In genomic region chr17:36103401-36103975, GRCh38 we compare ENCODE assay signal across 10 cellular contexts. TPM values are rescaled to one million over a fixed set of nuclear protein-coding genes. Genes with fewer than 3 reads are reported as not detected.
DNase-seq lines count a peak whose midpoint lies in the region; ATAC-seq and TF ChIP-seq lines count a peak whose summit lies in the region.
"Not testable (repeated sequence)": the region's sequence is repeated elsewhere in the genome, so short reads cannot be mapped to it uniquely, and the experiment has no call there.
"Had no signal": no experiment of that assay in that cellular context is flagged by ENCODE, and none has a peak within 500 bp of the region (broad histone marks: within the 10 kb centered on the region; RNA-seq: fewer than 3 reads in every experiment).

TSS of gene CCL4 (plus strand) at chr17:36103827. CDS start at chr17:36103906, 79 bp downstream.

- H3K4me1 ChIP-seq in DOHH2 (ENCODE audit: control insufficient read depth, low read length) (peaks cover 31% of the 10 kb centered on the region), heart right ventricle (peaks cover 0 to 40% (median 0%) of the 10 kb centered on the region in 9 donors)

- not testable (repeated sequence) for H3K79me2 ChIP-seq in DOHH2 (ENCODE audit: control insufficient read depth, low read length)

- not testable (repeated sequence) for TF ChIP-seq CTCF in DOHH2 (IDR thresholded peaks at IDR 0.05; ENCODE audit: low read depth, low read length, poor library complexity, severe bottlenecking); heart right ventricle (IDR thresholded peaks at IDR 0.05)

- not testable (repeated sequence) for H3F3A ChIP-seq in DOHH2 (ENCODE audit: control insufficient read depth, insufficient read depth)

- not testable (repeated sequence) for H3K36me3 ChIP-seq in DOHH2 (ENCODE audit: control insufficient read depth, low read length); heart right ventricle

- not testable (repeated sequence) for H4K20me1 ChIP-seq in DOHH2 (ENCODE audit: control insufficient read depth, insufficient read depth, low read depth, low read length)

- H3K9me3 ChIP-seq in DOHH2 (ENCODE audit: control insufficient read depth, insufficient read depth, low read length); heart right ventricle: not testable (repeated sequence)

- WGBS in heart right ventricle, 2 donors: 58 to 61% methylated on average over 6 of the region's 6 CpGs

- H3K9me2 ChIP-seq in DOHH2 (replicated peaks; ENCODE audit: control insufficient read depth, low read length): not testable (repeated sequence)

- H3K27ac ChIP-seq in DOHH2 (ENCODE audit: low read depth, low read length): not testable (repeated sequence)
- peak within 1 kb of the TSS in 1 of 10 donors; percentile 73 for H3K27ac ChIP-seq in heart right ventricle

- DNase-seq in OCI-M1 (lab: John Stamatoyannopoulos, UW): peak; percentile 59
- DNase-seq in activated CD8-positive, alpha-beta memory T cell treated with anti-CD3 and anti-CD28 coated beads, Interleukin-2, amount 50 U/mL, for 4 hours: peak; percentile 28
- DNase-seq in heart right ventricle: not testable (repeated sequence)
- peak; percentile 30 for DNase-seq in stimulated activated CD4-positive, alpha-beta T cell treated with anti-CD3 and anti-CD28 coated beads, Interleukin-4, amount 100 ng/mL, for 24 hours

- peak within 1 kb of the TSS; percentile 51 for H3K4me2 ChIP-seq in DOHH2 (ENCODE audit: low read length)

- H3K4me3 ChIP-seq in DOHH2 (ENCODE audit: low read length) (peak within 1 kb of the TSS; percentile 27), heart right ventricle (peak within 1 kb of the TSS in 1 of 10 donors; percentile 27)

- ATAC-seq in GM19328 (IDR thresholded peaks at IDR 0.05; ENCODE audit: unreplicated experiment) (peak; percentile 73), HG02642 (IDR thresholded peaks at IDR 0.05; ENCODE audit: poor library complexity, unreplicated experiment) (peak; percentile 77), HG03378 (IDR thresholded peaks at IDR 0.05; ENCODE audit: unreplicated experiment) (peak; percentile 78), heart right ventricle (peak; percentile 61 to 85 (median 72))

- H3K27me3 ChIP-seq in DOHH2 (ENCODE audit: control insufficient read depth, low read length) (peaks cover 40% of the 10 kb centered on the region), heart right ventricle (peaks cover 0 to 20% (median 4%) of the 10 kb centered on the region in 7 donors)

- intact Hi-C loops in heart right ventricle (cut with DNase I): not testable (repeated sequence)

RNA-seq across cellular contexts. Expression of gene CCL4, which starts in this region (rescaled TPM):
- total RNA-seq in heart right ventricle: 10 to 100 TPM in 2 of 10 donors, under 1 TPM in 8; 0.32 to 18.2 (median 0.74) TPM
- 1 to 10 TPM in 1 of 2 donors, under 1 TPM in 1; 0.80 to 1.0 TPM for polyA plus RNA-seq in heart right ventricle
- total RNA-seq: H7, progenitor cell of endocrine pancreas had no signal
